19 cellular contexts compared by ENCODE assay signal in the genomic region with DNA sequence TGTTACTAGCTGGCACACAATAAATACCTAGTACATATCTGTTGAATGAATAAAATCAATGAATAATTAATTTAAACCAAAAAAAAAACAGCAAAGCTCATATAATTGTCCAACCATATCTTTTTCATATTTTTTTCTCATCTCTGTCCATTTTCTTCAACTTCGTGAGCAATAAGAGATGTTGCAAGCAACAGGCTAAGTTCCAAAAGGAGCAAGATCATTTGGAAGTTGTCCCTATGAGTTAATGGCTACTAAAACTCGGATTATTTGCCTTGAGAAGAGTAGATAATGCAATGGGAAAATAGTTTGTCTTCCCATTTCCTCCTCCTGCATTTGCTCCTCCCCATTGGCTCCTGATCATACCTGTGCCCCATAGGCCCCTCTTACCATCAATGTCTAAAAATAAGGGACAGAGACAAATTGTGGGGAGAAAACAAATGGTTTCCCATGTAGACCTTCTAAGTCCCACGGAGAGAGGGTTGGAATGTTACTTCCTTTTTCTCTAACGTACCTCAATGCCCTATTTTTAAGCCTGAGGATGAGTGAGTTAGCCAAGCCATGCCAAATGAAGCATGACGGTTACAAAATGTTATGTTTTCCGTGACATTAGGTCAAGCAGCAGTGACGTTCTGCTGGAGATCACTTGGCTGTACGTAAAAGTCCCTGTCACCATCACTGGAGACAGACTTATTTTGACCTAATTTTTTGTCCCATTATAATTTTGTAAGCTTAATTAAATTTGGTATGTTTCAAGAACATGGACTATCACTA.
DNase-seq lines count a peak whose midpoint lies in the region; TF ChIP-seq lines count a peak whose summit lies in the region.
"Had no signal": no experiment of that assay in that cellular context is flagged by ENCODE, and none has a peak within 500 bp of the region (broad histone marks: within the 10 kb centered on the region; RNA-seq: fewer than 3 reads in every experiment).

No MANE protein-coding gene starts in this region.

- H3K9me3 ChIP-seq in tibial artery, result no peaks in the 10 kb centered on the region
- H3K9me3 ChIP-seq in smooth muscle cell (replicated peaks; ENCODE audit: low read depth), result no peaks in the 10 kb centered on the region
- H3K9me3 ChIP-seq: SJCRH30, suprapubic skin had no signal

- H3K4me3 ChIP-seq in tibial artery, result no peak overlapping the region
- H3K4me3 ChIP-seq in smooth muscle cell, result no peak overlapping the region
- H3K4me3 ChIP-seq: dorsolateral prefrontal cortex, hepatocyte, SJCRH30, suprapubic skin had no signal

- H3K27me3 ChIP-seq in tibial artery (no peaks in the 10 kb centered on the region), smooth muscle cell (ENCODE audit: low read depth) (no peaks in the 10 kb centered on the region)
- H3K27me3 ChIP-seq: dorsolateral prefrontal cortex, foreskin keratinocyte, hepatocyte, SJCRH30, suprapubic skin had no signal

- H3K4me1 ChIP-seq in tibial artery (no peaks in the 10 kb centered on the region), smooth muscle cell (ENCODE audit: low read depth) (no peaks in the 10 kb centered on the region)
- H3K4me1 ChIP-seq: foreskin keratinocyte, SJCRH30, suprapubic skin had no signal

- no peaks in the 10 kb centered on the region for H3K36me3 ChIP-seq in tibial artery
- no peaks in the 10 kb centered on the region for H3K36me3 ChIP-seq in smooth muscle cell (ENCODE audit: low read depth)
- H3K36me3 ChIP-seq: SJCRH30, suprapubic skin had no signal

- H3K9ac ChIP-seq in smooth muscle cell (ENCODE audit: low read depth), result no peak overlapping the region

- 92% methylated on average over 8 of the region's 8 CpGs for WGBS in smooth muscle cell (ENCODE audit: low lambda C conversion rate)

- no peaks in the 10 kb centered on the region for H4K20me1 ChIP-seq in smooth muscle cell (ENCODE audit: low read depth)

- no peak overlapping the region for H2AFZ ChIP-seq in smooth muscle cell (ENCODE audit: low read depth)
- H2AFZ ChIP-seq: hepatocyte had no signal

- DNase-seq in AG20443 (ENCODE audit: low spot score) (peak; percentile 25), GF-D8 (lab: John Stamatoyannopoulos, UW) (peak; percentile 11), SKM-1 treated with dmso at 0.1 percent for 144 hours (lab: John Stamatoyannopoulos, UW; ENCODE audit: unreplicated experiment) (peak; percentile 79), kidney tubule cell (ENCODE audit: low spot score) (peak; percentile 62), DMS79 (lab: John Stamatoyannopoulos, UW) (no peak), tibial artery (no peak), smooth muscle cell (lab: John Stamatoyannopoulos, UW; ENCODE audit: unreplicated experiment) (no peak)
- DNase-seq: activated CD4-positive, alpha-beta T cell treated with anti-CD3 and anti-CD28 coated beads, Interleukin-2, amount 50 U/mL, for 4 hours; CD8-positive, alpha-beta memory T cell; central memory CD4-positive, alpha-beta T cell; dorsolateral prefrontal cortex; foreskin keratinocyte; Karpas-422; NCI-H1092 treated with DMSO at 0.1 percent for 48 hours; NCI-H2081; SJCRH30 had no signal

- H3F3A ChIP-seq in smooth muscle cell (ENCODE audit: low read depth), result no peaks in the 10 kb centered on the region

- H3K4me2 ChIP-seq in smooth muscle cell, result no peak overlapping the region
- H3K4me2 ChIP-seq: hepatocyte had no signal

- H3K27ac ChIP-seq in tibial artery (no peak overlapping the region), smooth muscle cell (ENCODE audit: low read depth) (no peak overlapping the region)
- H3K27ac ChIP-seq: dorsolateral prefrontal cortex, foreskin keratinocyte, hepatocyte, SJCRH30, suprapubic skin, VCaP had no signal

- TF ChIP-seq CTCF in tibial artery (IDR thresholded peaks at IDR 0.05), result no peak
- no peak for TF ChIP-seq CTCF in smooth muscle cell (IDR thresholded peaks at IDR 0.05; ENCODE audit: borderline replicate concordance, insufficient read depth, poor library complexity, severe bottlenecking)

- intact Hi-C loops in tibial artery (cut with DNase I; ENCODE audit: low total_unique reads), result no loop called here

- H3K79me2 ChIP-seq in smooth muscle cell (ENCODE audit: low read depth), result no peaks in the 10 kb centered on the region
- H3K79me2 ChIP-seq: hepatocyte had no signal

Comparison
In these comparisons a context has a peak if more than half of its experiments do, and no peak if none do; other contexts are left out.
1. DNase-seq: peak in AG20443 (single experiment), GF-D8 (single experiment), SKM-1 treated with dmso at 0.1 percent for 144 hours (single experiment) and kidney tubule cell (single experiment); none in DMS79 (single experiment), tibial artery (0 of 2) and smooth muscle cell (single experiment).